In the genomic region with DNA sequence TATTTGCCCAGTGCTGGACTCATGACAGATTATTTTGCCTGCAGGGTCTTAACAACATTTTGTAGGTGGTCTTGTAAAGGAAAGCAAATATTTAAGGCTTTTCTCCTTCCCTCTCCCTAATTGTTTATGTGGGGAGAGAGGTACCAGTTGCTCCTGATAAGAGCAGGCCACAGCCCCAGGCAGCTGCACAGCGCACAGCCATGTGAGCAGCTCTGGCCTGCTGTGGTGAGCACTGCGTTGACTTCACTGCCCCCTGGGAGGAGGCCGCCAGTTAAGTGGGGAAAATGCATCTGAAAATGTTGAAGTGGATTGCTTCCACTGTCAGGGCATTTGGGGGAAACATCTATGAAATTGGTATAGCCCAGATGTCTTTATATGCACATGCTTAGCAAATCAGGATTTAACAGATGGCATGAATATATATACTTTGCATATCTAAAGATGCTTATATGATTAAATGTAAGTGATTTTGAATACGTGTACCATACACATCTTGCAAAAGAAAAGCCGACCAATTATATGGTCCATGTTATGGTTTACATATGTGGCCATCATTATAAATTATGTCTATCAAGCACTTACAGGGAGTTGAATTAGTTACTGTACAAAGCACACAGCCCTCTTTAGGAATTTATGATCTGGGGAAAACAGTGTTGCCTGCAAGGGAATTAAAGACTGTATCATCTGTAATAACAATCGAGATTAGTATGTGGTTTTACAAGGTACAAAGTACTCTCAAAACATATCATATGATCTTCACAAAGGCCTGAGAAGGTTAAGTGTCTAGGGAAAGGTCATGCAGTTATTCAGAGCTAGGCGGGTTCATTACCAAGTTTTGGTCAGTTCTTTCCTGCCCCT, we compare ENCODE assay signal across 10 cellular contexts.
A peak's percentile ranks its signal among the peaks of the same experiment; 100 is the strongest.
DNase-seq lines count a peak whose midpoint lies in the region; ATAC-seq, FAIRE-seq and TF ChIP-seq lines count a peak whose summit lies in the region.
"Had no signal": no experiment of that assay in that cellular context is flagged by ENCODE, and none has a peak within 500 bp of the region (broad histone marks: within the 10 kb centered on the region; RNA-seq: fewer than 3 reads in every experiment).

No MANE protein-coding gene starts in this region.

- in situ Hi-C loops in HAP-1 (cut with MboI; ENCODE audit: low sequenced_read_pairs): no loop called here

- no peak for FAIRE-seq in A549 (lab: Jason Lieb, UNC)
- no peak for FAIRE-seq in urothelium cell line (lab: Jason Lieb, UNC)
- FAIRE-seq: kidney had no signal

- no peak for TF ChIP-seq CTCF in A549 (IDR thresholded peaks at IDR 0.05)

- DNase-seq in A549 (ENCODE audit: low read depth in 1 of 2, low spot score in 1 of 2) (no peak), HAP-1 (ENCODE audit: low spot score in 2 of 2) (peak; percentile 49 to 51), NCI-H69 (lab: John Stamatoyannopoulos, UW) (peak; percentile 74), globus pallidus (ENCODE audit: low spot score) (peak; percentile 76), Karpas-422 (no peak), urothelium cell line (ENCODE audit: low spot score) (no peak)
- no peak for DNase-seq in activated CD8-positive, alpha-beta T cell treated with anti-CD3 and anti-CD28 coated beads, Interleukin-2, amount 10 ng/mL, durations not matched to agents 7 days and 5 days
- DNase-seq: activated naive CD4-positive, alpha-beta T cell treated with anti-CD3 and anti-CD28 coated beads, Interleukin-2, amount 10 ng/mL, durations not matched to agents 7 days and 5 days; kidney had no signal

- H3K27ac ChIP-seq in A549 (peak overlapping the region; percentile 29 to 38; a peak in 3 of 6 replicates), Karpas-422 (ENCODE audit: low read length) (no peak overlapping the region)

- WGBS in A549 (ENCODE audit: missing lambda C conversion rate): 74% methylated on average over 7 of the region's 7 CpGs

- no peak overlapping the region for H2AFZ ChIP-seq in Karpas-422 (ENCODE audit: low read length)

- no peak overlapping the region for H3K9ac ChIP-seq in Karpas-422 (ENCODE audit: low read length)

- no peaks in the 10 kb centered on the region for H3K27me3 Mint-ChIP-seq in activated CD8-positive, alpha-beta T cell treated with anti-CD3 and anti-CD28 coated beads, Interleukin-2, amount 10 ng/mL, durations not matched to agents 7 days and 5 days (ENCODE audit: low read depth)

- POLR2A ChIA-PET in A549 (lab: Yijun Ruan, JAX): no interaction called here
- POLR2A ChIA-PET in activated CD8-positive, alpha-beta T cell treated with anti-CD3 and anti-CD28 coated beads, Interleukin-2, amount 10 ng/mL, durations not matched to agents 7 days and 5 days (lab: Charles Lee): no interaction called here

- no peak overlapping the region for H3K27ac Mint-ChIP-seq in activated CD8-positive, alpha-beta T cell treated with anti-CD3 and anti-CD28 coated beads, Interleukin-2, amount 10 ng/mL, durations not matched to agents 7 days and 5 days
- H3K27ac Mint-ChIP-seq: activated naive CD4-positive, alpha-beta T cell treated with anti-CD3 and anti-CD28 coated beads, Interleukin-2, amount 10 ng/mL, durations not matched to agents 7 days and 5 days had no signal

- H3K4me2 ChIP-seq in A549 (no peak overlapping the region), Karpas-422 (ENCODE audit: low read depth, low read length, poor library complexity, severe bottlenecking) (no peak overlapping the region)

- no peaks in the 10 kb centered on the region for H4K20me1 ChIP-seq in Karpas-422 (ENCODE audit: insufficient read depth, low read depth, low read length)

- no peaks in the 10 kb centered on the region for H3K36me3 Mint-ChIP-seq in activated CD8-positive, alpha-beta T cell treated with anti-CD3 and anti-CD28 coated beads, Interleukin-2, amount 10 ng/mL, durations not matched to agents 7 days and 5 days (ENCODE audit: low read depth)
- H3K36me3 Mint-ChIP-seq: activated naive CD4-positive, alpha-beta T cell treated with anti-CD3 and anti-CD28 coated beads, Interleukin-2, amount 10 ng/mL, durations not matched to agents 7 days and 5 days had no signal

- H3K4me1 ChIP-seq in A549 (peaks cover 46% of the 10 kb centered on the region), HAP-1 (peaks cover 9% of the 10 kb centered on the region; the same call in 1 of the 2 replicates), Karpas-422 (ENCODE audit: low read length) (no peaks in the 10 kb centered on the region)

- H3K36me3 ChIP-seq in HAP-1 (replicated peaks): no peaks in the 10 kb centered on the region
- H3K36me3 ChIP-seq in Karpas-422 (ENCODE audit: insufficient read depth, low read length): no peaks in the 10 kb centered on the region

- H3K9me3 ChIP-seq in A549 (no peaks in the 10 kb centered on the region), HAP-1 (no peaks in the 10 kb centered on the region), Karpas-422 (ENCODE audit: low read length) (no peaks in the 10 kb centered on the region)

- ATAC-seq in A549: no peak; a peak in 1 of 6 replicates
- no peak for ATAC-seq in activated CD8-positive, alpha-beta T cell treated with anti-CD3 and anti-CD28 coated beads, Interleukin-2, amount 10 ng/mL, durations not matched to agents 7 days and 5 days
- ATAC-seq in HG02571 (IDR thresholded peaks at IDR 0.05; ENCODE audit: unreplicated experiment): no peak

- no peak overlapping the region for H3K4me3 Mint-ChIP-seq in activated CD8-positive, alpha-beta T cell treated with anti-CD3 and anti-CD28 coated beads, Interleukin-2, amount 10 ng/mL, durations not matched to agents 7 days and 5 days
- H3K4me3 Mint-ChIP-seq: activated naive CD4-positive, alpha-beta T cell treated with anti-CD3 and anti-CD28 coated beads, Interleukin-2, amount 10 ng/mL, durations not matched to agents 7 days and 5 days had no signal

- CTCF ChIA-PET in A549 (lab: Yijun Ruan, JAX): no interaction called here
- CTCF ChIA-PET in activated CD8-positive, alpha-beta T cell treated with anti-CD3 and anti-CD28 coated beads, Interleukin-2, amount 10 ng/mL, durations not matched to agents 7 days and 5 days (lab: Charles Lee): no interaction called here

- no peak for TF ChIP-seq RAD21 in A549 (conservative IDR thresholded peaks at IDR 0.05 in 1 of 2, IDR thresholded peaks at IDR 0.05 in 1 of 2)

- H3K4me3 ChIP-seq in A549 (no peak overlapping the region), HAP-1 (no peak overlapping the region), Karpas-422 (ENCODE audit: low read length) (no peak overlapping the region)

- no peak for TF ChIP-seq EP300 in A549 (IDR thresholded peaks at IDR 0.05)

- H3K9me2 ChIP-seq in Karpas-422 (replicated peaks; ENCODE audit: insufficient read depth, low read length): no peaks in the 10 kb centered on the region

- peaks cover 27% of the 10 kb centered on the region for H3K4me1 Mint-ChIP-seq in activated CD8-positive, alpha-beta T cell treated with anti-CD3 and anti-CD28 coated beads, Interleukin-2, amount 10 ng/mL, durations not matched to agents 7 days and 5 days (ENCODE audit: low read depth)

- TF ChIP-seq POLR2A in A549 (IDR thresholded peaks at IDR 0.05; ENCODE audit: low read length): no peak

- H3K79me2 ChIP-seq in Karpas-422 (ENCODE audit: low read length): no peaks in the 10 kb centered on the region

- no peaks in the 10 kb centered on the region for H3K27me3 ChIP-seq in HAP-1 (ENCODE audit: low read depth)
- H3K27me3 ChIP-seq in Karpas-422 (ENCODE audit: low read length): no peaks in the 10 kb centered on the region

- H3K9me3 Mint-ChIP-seq in activated CD8-positive, alpha-beta T cell treated with anti-CD3 and anti-CD28 coated beads, Interleukin-2, amount 10 ng/mL, durations not matched to agents 7 days and 5 days (ENCODE audit: insufficient read depth): no peaks in the 10 kb centered on the region
- H3K9me3 Mint-ChIP-seq: activated naive CD4-positive, alpha-beta T cell treated with anti-CD3 and anti-CD28 coated beads, Interleukin-2, amount 10 ng/mL, durations not matched to agents 7 days and 5 days had no signal

TF ChIP-seq in A549, 52 proteins besides CTCF, POLR2A, EP300 and RAD21:
- no peak for TF ChIP-seq CBX2 (IDR thresholded peaks at IDR 0.05; ENCODE audit: borderline replicate concordance, low read depth)
- TF ChIP-seq RCOR1 (IDR thresholded peaks at IDR 0.05; ENCODE audit: low read depth, low read length): no peak
- TF ChIP-seq ZFP36 (IDR thresholded peaks at IDR 0.05; ENCODE audit: borderline replicate concordance, partially characterized antibody): no peak
- TF ChIP-seq NFE2L2 (conservative IDR thresholded peaks at IDR 0.05; ENCODE audit: low read length): no peak
- TF ChIP-seq POLR2AphosphoS2 (conservative IDR thresholded peaks at IDR 0.05; ENCODE audit: low read length): no peak
- no peak for TF ChIP-seq EHMT2 (IDR thresholded peaks at IDR 0.05; ENCODE audit: low read depth)
- no peak for TF ChIP-seq MYC (IDR thresholded peaks at IDR 0.05; ENCODE audit: borderline replicate concordance, low read length)
- TF ChIP-seq MAFK (IDR thresholded peaks at IDR 0.05; ENCODE audit: partially characterized antibody): no peak
- TF ChIP-seq FOSB (CRISPR knock-in tag; IDR thresholded peaks at IDR 0.05): no peak
- TF ChIP-seq, protein P1, sequence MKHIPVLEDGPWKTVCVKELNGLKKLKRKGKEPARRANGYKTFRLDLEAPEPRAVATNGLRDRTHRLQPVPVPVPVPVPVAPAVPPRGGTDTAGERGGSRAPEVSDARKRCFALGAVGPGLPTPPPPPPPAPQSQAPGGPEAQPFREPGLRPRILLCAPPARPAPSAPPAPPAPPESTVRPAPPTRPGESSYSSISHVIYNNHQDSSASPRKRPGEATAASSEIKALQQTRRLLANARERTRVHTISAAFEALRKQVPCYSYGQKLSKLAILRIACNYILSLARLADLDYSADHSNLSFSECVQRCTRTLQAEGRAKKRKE (CRISPR knock-in tag; IDR thresholded peaks at IDR 0.05; ENCODE audit: low read depth): no peak
- no peak for TF ChIP-seq HOXA7 (CRISPR knock-in tag; IDR thresholded peaks at IDR 0.05)
- TF ChIP-seq, protein P2, sequence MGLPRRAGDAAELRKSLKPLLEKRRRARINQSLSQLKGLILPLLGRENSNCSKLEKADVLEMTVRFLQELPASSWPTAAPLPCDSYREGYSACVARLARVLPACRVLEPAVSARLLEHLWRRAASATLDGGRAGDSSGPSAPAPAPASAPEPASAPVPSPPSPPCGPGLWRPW (IDR thresholded peaks at IDR 0.05): no peak
- TF ChIP-seq, protein P3, sequence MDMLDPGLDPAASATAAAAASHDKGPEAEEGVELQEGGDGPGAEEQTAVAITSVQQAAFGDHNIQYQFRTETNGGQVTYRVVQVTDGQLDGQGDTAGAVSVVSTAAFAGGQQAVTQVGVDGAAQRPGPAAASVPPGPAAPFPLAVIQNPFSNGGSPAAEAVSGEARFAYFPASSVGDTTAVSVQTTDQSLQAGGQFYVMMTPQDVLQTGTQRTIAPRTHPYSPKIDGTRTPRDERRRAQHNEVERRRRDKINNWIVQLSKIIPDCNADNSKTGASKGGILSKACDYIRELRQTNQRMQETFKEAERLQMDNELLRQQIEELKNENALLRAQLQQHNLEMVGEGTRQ (IDR thresholded peaks at IDR 0.05): no peak

Comparison
In these comparisons a context has a peak if more than half of its experiments do, and no peak if none do; other contexts are left out.
1. DNase-seq: peak in HAP-1 (2 of 2), NCI-H69 (single experiment) and globus pallidus (single experiment); none in A549 (0 of 2), Karpas-422 (single experiment), activated CD8-positive, alpha-beta T cell treated with anti-CD3 and anti-CD28 coated beads, Interleukin-2, amount 10 ng/mL, durations not matched to agents 7 days and 5 days (single experiment) and urothelium cell line (single experiment).